ENCODE assay signal across 8 cellular contexts in the genomic region with DNA sequence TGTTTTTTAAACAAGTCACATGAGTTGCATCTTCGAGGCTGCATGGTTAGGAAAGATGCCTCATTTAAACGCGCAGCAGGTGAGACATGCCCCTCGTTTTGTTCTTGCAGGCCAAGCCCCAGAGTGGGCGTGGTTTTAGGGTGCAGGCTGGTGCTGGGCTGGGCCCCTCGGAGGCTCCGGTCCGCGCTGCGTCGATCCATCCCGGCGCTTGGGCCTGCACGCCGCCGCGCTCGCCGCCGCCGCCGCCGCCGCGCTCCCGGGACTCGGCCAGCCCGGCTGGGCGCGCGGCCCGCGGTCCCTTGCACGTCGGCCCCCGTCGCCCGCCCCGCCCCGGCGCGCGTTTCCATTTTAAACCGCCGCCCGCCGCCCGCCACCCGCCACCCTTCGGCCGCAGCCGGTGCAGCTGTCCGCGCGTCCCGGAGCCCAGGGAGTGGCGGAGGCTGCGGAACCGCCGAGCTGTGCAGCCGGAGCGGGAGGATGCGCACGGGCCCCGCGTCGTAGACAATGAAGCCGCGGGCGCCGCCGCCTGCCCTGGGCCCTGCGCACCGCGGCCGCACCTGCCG.
A peak's percentile ranks its signal among the peaks of the same experiment; 100 is the strongest.
DNase-seq lines count a peak whose midpoint lies in the region; ATAC-seq, FAIRE-seq and TF ChIP-seq lines count a peak whose summit lies in the region.

No MANE protein-coding gene starts in this region.

- BruUV-seq in MCF 10A (replicated peaks; lab: Mats Ljungman, UMichigan), result no TSS peak

- intact Hi-C loops in MCF 10A (cut with micrococcal nuclease), result no loop called here

- no peak overlapping the region for H3K27ac Mint-ChIP-seq in MCF 10A (ENCODE audit: low read depth, unreplicated experiment)

- H3K27ac ChIP-seq in SJCRH30, result no peak overlapping the region
- peak overlapping the region; percentile 56 for H3K27ac ChIP-seq in rectal smooth muscle tissue (ENCODE audit: low read depth, low read length)

- H3K4me1 Mint-ChIP-seq in MCF 10A (ENCODE audit: insufficient read depth, unreplicated experiment), result peaks cover 37% of the 10 kb centered on the region

- H3K9me3 Mint-ChIP-seq in MCF 10A (ENCODE audit: unreplicated experiment), result no peaks in the 10 kb centered on the region

- TF ChIP-seq POLR2A in GM12891 (IDR thresholded peaks at IDR 0.05; ENCODE audit: low read depth, low read length), result no peak

- no peaks in the 10 kb centered on the region for H3K36me3 Mint-ChIP-seq in MCF 10A (ENCODE audit: insufficient read depth, unreplicated experiment)

- H3K4me1 ChIP-seq in SJCRH30, result peaks cover 13% of the 10 kb centered on the region; the same call in 1 of the 2 replicates
- peaks cover 21% of the 10 kb centered on the region for H3K4me1 ChIP-seq in rectal smooth muscle tissue (ENCODE audit: control insufficient read depth, insufficient read depth, low read length)

- H3K4me3 Mint-ChIP-seq in MCF 10A (ENCODE audit: unreplicated experiment), result peak overlapping the region; percentile 55

- no peak overlapping the region for H3K9ac ChIP-seq in rectal smooth muscle tissue (ENCODE audit: low read length)

- H3K27me3 Mint-ChIP-seq in MCF 10A (ENCODE audit: insufficient read depth, unreplicated experiment), result no peaks in the 10 kb centered on the region

- DNase-seq in Ammon's horn (ENCODE audit: low spot score) (peak; percentile 77), HT1080 (ENCODE audit: low read depth) (peak; percentile 48), SJCRH30 (peak; percentile 84 to 87), MCF 10A (ENCODE audit: unreplicated experiment) (peak; percentile 76), iPS DF 19.7 (ENCODE audit: low read depth, low spot score) (peak; percentile 78), GM12891 (ENCODE audit: insufficient read length, low spot score) (no peak)

- H3K9me3 ChIP-seq in SJCRH30 (replicated peaks), result 0 out of 2 replicates have a peak, but pooled peaks cover 3% of the 10 kb centered on the region

- CTCF ChIA-PET in MCF 10A (lab: Yijun Ruan, JAX), result interaction anchor here (0.7 to 1.1 kb wide), 3 partner anchors 71 to 89 kb away, joined by 3 read pairs; no protein-coding TSS in a partner anchor

- FAIRE-seq in GM12891 (lab: Jason Lieb, UNC), result no peak

- POLR2A ChIA-PET in MCF 10A (lab: Yijun Ruan, JAX), result interaction anchor here (1.2 to 1.7 kb wide), 3 partner anchors 39 to 77 kb away, joined by 3 to 7 read pairs (median 6); no protein-coding TSS in a partner anchor

- no peak for TF ChIP-seq CTCF in MCF 10A (IDR thresholded peaks at IDR 0.05; ENCODE audit: unreplicated experiment)

- H3K36me3 ChIP-seq in SJCRH30 (no peaks in the 10 kb centered on the region), rectal smooth muscle tissue (ENCODE audit: control insufficient read depth, insufficient read depth, low read length) (no peaks in the 10 kb centered on the region)

- H3K27me3 ChIP-seq in SJCRH30, result no peaks in the 10 kb centered on the region
- peaks cover 5% of the 10 kb centered on the region for H3K27me3 ChIP-seq in rectal smooth muscle tissue (ENCODE audit: control insufficient read depth, insufficient read depth, low read length)

- no peak for ATAC-seq in HG02852 (IDR thresholded peaks at IDR 0.05; ENCODE audit: unreplicated experiment)

- H3K4me3 ChIP-seq in SJCRH30 (peak overlapping the region; percentile 56), rectal smooth muscle tissue (ENCODE audit: low read length) (peak overlapping the region; percentile 44)

TF ChIP-seq in GM12891, 5 proteins besides CTCF, POLR2A, EP300 and RAD21:
- TF ChIP-seq SPI1 (IDR thresholded peaks at IDR 0.05; ENCODE audit: low read depth, low read length), result no peak
- no peak for TF ChIP-seq TAF1 (IDR thresholded peaks at IDR 0.05; ENCODE audit: low read depth, low read length)
- TF ChIP-seq PAX5 (IDR thresholded peaks at IDR 0.05; ENCODE audit: insufficient read depth, low read length, severe bottlenecking), result no peak
- TF ChIP-seq POU2F2 (IDR thresholded peaks at IDR 0.05; ENCODE audit: low read depth, low read length), result no peak
- TF ChIP-seq POLR2AphosphoS5 (IDR thresholded peaks at IDR 0.05; ENCODE audit: low read depth, low read length), result no peak
